19 cellular contexts compared by ENCODE assay signal in the genomic region with DNA sequence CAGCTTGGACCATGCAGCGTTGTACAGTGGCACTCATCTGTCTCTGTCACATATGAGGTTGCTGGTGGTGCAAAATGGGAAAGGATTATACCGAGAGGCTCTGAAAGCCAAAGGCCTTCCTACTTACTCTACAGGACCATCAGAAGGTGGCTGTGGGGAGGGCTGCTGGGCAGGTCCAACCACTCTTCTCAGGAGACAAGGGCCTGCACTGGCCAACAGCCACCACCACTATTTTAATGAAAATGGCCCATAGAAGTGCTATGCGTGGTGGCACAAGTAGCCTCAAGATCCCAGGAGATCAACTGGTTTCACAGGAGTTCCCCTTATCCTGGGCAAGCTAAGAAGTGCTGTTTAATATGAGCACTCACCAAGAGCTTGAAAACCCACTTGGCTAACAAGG. TPM values are rescaled to one million over a fixed set of nuclear protein-coding genes. Genes with fewer than 3 reads are reported as not detected.
DNase-seq lines count a peak whose midpoint lies in the region; ATAC-seq and TF ChIP-seq lines count a peak whose summit lies in the region.
"Had no signal": no experiment of that assay in that cellular context is flagged by ENCODE, and none has a peak within 500 bp of the region (broad histone marks: within the 10 kb centered on the region; RNA-seq: fewer than 3 reads in every experiment).

No MANE protein-coding gene starts in this region.

- peaks cover 0 to 3% (median 0%) of the 10 kb centered on the region in 4 donors for H3K27me3 ChIP-seq in esophagus muscularis mucosa
- no peaks in the 10 kb centered on the region for H3K27me3 ChIP-seq in thyroid gland
- H3K27me3 ChIP-seq: BE2C had no signal

- peaks cover 11% of the 10 kb centered on the region for H3K27me3 Mint-ChIP-seq in activated CD4-positive, alpha-beta T cell treated with anti-CD3 and anti-CD28 coated beads, Interleukin-2, amount 10 ng/mL, durations not matched to agents 24 days and 14 days
- H3K27me3 Mint-ChIP-seq in WTC11 (ENCODE audit: low read depth): no peaks in the 10 kb centered on the region

- H3K4me3 Mint-ChIP-seq in activated CD4-positive, alpha-beta T cell treated with anti-CD3 and anti-CD28 coated beads, Interleukin-2, amount 10 ng/mL, durations not matched to agents 24 days and 14 days: no peak overlapping the region
- H3K4me3 Mint-ChIP-seq in WTC11: no peak overlapping the region
- H3K4me3 Mint-ChIP-seq: CD4-positive, alpha-beta memory T cell had no signal

- ATAC-seq in GM21381 (IDR thresholded peaks at IDR 0.05; ENCODE audit: unreplicated experiment): no peak
- no peak for ATAC-seq in WTC11

- CTCF ChIA-PET in WTC11 (lab: Charles Lee): no interaction called here

- H3K4me1 Mint-ChIP-seq in activated CD4-positive, alpha-beta T cell treated with anti-CD3 and anti-CD28 coated beads, Interleukin-2, amount 10 ng/mL, durations not matched to agents 24 days and 14 days: peaks cover 13% of the 10 kb centered on the region
- 0 out of 2 replicates have a peak, but pooled peaks cover 4% of the 10 kb centered on the region for H3K4me1 Mint-ChIP-seq in WTC11

- no peak for TF ChIP-seq CTCF in esophagus muscularis mucosa (IDR thresholded peaks at IDR 0.05)
- TF ChIP-seq CTCF in thyroid gland (IDR thresholded peaks at IDR 0.05): no peak
- no peak for TF ChIP-seq CTCF in WTC11 (IDR thresholded peaks at IDR 0.05)

- no peaks in the 10 kb centered on the region for H3K9me3 ChIP-seq in esophagus muscularis mucosa
- H3K9me3 ChIP-seq in thyroid gland: no peaks in the 10 kb centered on the region
- H3K9me3 ChIP-seq: BE2C had no signal

- no peak overlapping the region for H3K4me3 ChIP-seq in esophagus muscularis mucosa
- no peak overlapping the region for H3K4me3 ChIP-seq in thyroid gland (replicated peaks in 1 of 3)
- H3K4me3 ChIP-seq: GM23248 had no signal

- H3K36me3 ChIP-seq in esophagus muscularis mucosa: no peaks in the 10 kb centered on the region
- H3K36me3 ChIP-seq in thyroid gland: no peaks in the 10 kb centered on the region
- H3K36me3 ChIP-seq: BE2C had no signal

- H3K36me3 Mint-ChIP-seq in activated CD4-positive, alpha-beta T cell treated with anti-CD3 and anti-CD28 coated beads, Interleukin-2, amount 10 ng/mL, durations not matched to agents 24 days and 14 days (ENCODE audit: low read depth): no peaks in the 10 kb centered on the region
- H3K36me3 Mint-ChIP-seq in WTC11: no peaks in the 10 kb centered on the region
- H3K36me3 Mint-ChIP-seq: CD4-positive, alpha-beta memory T cell had no signal

- no peak for TF ChIP-seq EP300 in esophagus muscularis mucosa (IDR thresholded peaks at IDR 0.05)

- H3K4me1 ChIP-seq in esophagus muscularis mucosa (no peaks in the 10 kb centered on the region), thyroid gland (peaks cover 0 to 5% of the 10 kb centered on the region in 2 donors)
- H3K4me1 ChIP-seq: BE2C had no signal

- no peaks in the 10 kb centered on the region for H3K9me3 Mint-ChIP-seq in activated CD4-positive, alpha-beta T cell treated with anti-CD3 and anti-CD28 coated beads, Interleukin-2, amount 10 ng/mL, durations not matched to agents 24 days and 14 days
- peaks cover 5% of the 10 kb centered on the region; the same call in 1 of the 2 replicates for H3K9me3 Mint-ChIP-seq in WTC11
- H3K9me3 Mint-ChIP-seq: CD4-positive, alpha-beta memory T cell had no signal

- no peak overlapping the region for H3K27ac Mint-ChIP-seq in activated CD4-positive, alpha-beta T cell treated with anti-CD3 and anti-CD28 coated beads, Interleukin-2, amount 10 ng/mL, durations not matched to agents 24 days and 14 days
- no peak overlapping the region for H3K27ac Mint-ChIP-seq in WTC11
- H3K27ac Mint-ChIP-seq: CD4-positive, alpha-beta memory T cell had no signal

- POLR2A ChIA-PET in WTC11 (lab: Charles Lee): no interaction called here

- peak; percentile 37 for DNase-seq in activated CD4-positive, alpha-beta T cell treated with anti-CD3 and anti-CD28 coated beads, Interleukin-2, amount 10 ng/mL, durations not matched to agents 24 days and 14 days
- no peak for DNase-seq in activated CD4-positive, alpha-beta T cell treated with anti-CD3 and anti-CD28 coated beads, Interleukin-2, amount 50 U/mL, for 48 hours
- DNase-seq in DMS79 treated with DMSO at 0.1 percent for 48 hours (lab: John Stamatoyannopoulos, UW) (peak; percentile 78), esophagus muscularis mucosa (ENCODE audit: extremely low spot score) (peak; percentile 42), thyroid gland (peak; percentile 13 to 54), WTC11 (ENCODE audit: low spot score) (no peak), NK-92 (lab: John Stamatoyannopoulos, UW; ENCODE audit: unreplicated experiment) (no peak)
- DNase-seq: BE2C; C1 segment of cervical spinal cord; Calu3; CD4-positive, alpha-beta memory T cell; COR-L47; DMS53; GF-D8; GM23248; H7; HCEC 1CT had no signal

- intact Hi-C loops in activated CD4-positive, alpha-beta T cell treated with anti-CD3 and anti-CD28 coated beads, Interleukin-2, amount 10 ng/mL, durations not matched to agents 24 days and 14 days (cut with micrococcal nuclease): no loop called here
- intact Hi-C loops in esophagus muscularis mucosa (cut with DNase I): no loop called here
- intact Hi-C loops in thyroid gland (cut with DNase I): no loop called here

- no peak for TF ChIP-seq POLR2A in esophagus muscularis mucosa (IDR thresholded peaks at IDR 0.05; ENCODE audit: low read depth)
- no peak for TF ChIP-seq POLR2A in thyroid gland (IDR thresholded peaks at IDR 0.05)

- 74% methylated on average over 3 of the region's 3 CpGs for WGBS in esophagus muscularis mucosa
- WGBS in thyroid gland, 2 donors: 30 to 51% methylated on average over 3 of the region's 3 CpGs

- no peak overlapping the region for H3K27ac ChIP-seq in esophagus muscularis mucosa (replicated peaks in 1 of 4)
- no peak overlapping the region for H3K27ac ChIP-seq in thyroid gland
- H3K27ac ChIP-seq: 22Rv1, GM23248 had no signal

TF ChIP-seq in WTC11, 78 proteins besides CTCF, POLR2A, EP300 and RAD21:
- TF ChIP-seq RORB (CRISPR knock-in tag; IDR thresholded peaks at IDR 0.05) (no peak), FOXJ3 (CRISPR knock-in tag; IDR thresholded peaks at IDR 0.05; ENCODE audit: borderline replicate concordance) (no peak)
- TF ChIP-seq, protein P1, sequence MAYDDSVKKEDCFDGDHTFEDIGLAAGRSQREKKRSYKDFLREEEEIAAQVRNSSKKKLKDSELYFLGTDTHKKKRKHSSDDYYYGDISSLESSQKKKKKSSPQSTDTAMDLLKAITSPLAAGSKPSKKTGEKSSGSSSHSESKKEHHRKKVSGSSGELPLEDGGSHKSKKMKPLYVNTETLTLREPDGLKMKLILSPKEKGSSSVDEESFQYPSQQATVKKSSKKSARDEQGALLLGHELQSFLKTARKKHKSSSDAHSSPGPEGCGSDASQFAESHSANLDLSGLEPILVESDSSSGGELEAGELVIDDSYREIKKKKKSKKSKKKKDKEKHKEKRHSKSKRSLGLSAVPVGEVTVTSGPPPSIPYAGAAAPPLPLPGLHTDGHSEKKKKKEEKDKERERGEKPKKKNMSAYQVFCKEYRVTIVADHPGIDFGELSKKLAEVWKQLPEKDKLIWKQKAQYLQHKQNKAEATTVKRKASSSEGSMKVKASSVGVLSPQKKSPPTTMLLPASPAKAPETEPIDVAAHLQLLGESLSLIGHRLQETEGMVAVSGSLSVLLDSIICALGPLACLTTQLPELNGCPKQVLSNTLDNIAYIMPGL (CRISPR knock-in tag; IDR thresholded peaks at IDR 0.05): no peak

RNA-seq across cellular contexts. Expression of a gene that starts 52.3 kb away (rescaled TPM):
- total RNA-seq in activated CD4-positive, alpha-beta T cell treated with anti-CD3 and anti-CD28 coated beads, Interleukin-2, amount 10 ng/mL, durations not matched to agents 24 days and 14 days: 32.7 and 33.0 TPM in 2 replicates
- total RNA-seq in esophagus muscularis mucosa (10 to 100 TPM; 28.0 to 48.2 (median 32.1) TPM), thyroid gland (10 to 100 TPM; 23.5 to 65.8 (median 33.2) TPM), WTC11 (2021) (29.4 to 32.3 TPM (median 32.1 TPM) in 3 replicates)

RNA-seq across cellular contexts. Expression of a gene that starts 52.4 kb away (rescaled TPM):
- 35.6 and 39.6 TPM in 2 replicates for total RNA-seq in activated CD4-positive, alpha-beta T cell treated with anti-CD3 and anti-CD28 coated beads, Interleukin-2, amount 10 ng/mL, durations not matched to agents 24 days and 14 days
- total RNA-seq in esophagus muscularis mucosa (under 1 TPM in 3 of 4 donors, not detected in 1; 0.23 to 0.83 (median 0.66) TPM), thyroid gland (1 to 10 TPM in 2 of 4 donors, not detected in 2; 1.3 to 1.4 TPM), WTC11 (2021) (38.8 to 45.7 TPM (median 42.1 TPM) in 3 replicates)

Comparison
In these comparisons a context has a peak if more than half of its experiments do, and no peak if none do; other contexts are left out.
1. DNase-seq: peak in activated CD4-positive, alpha-beta T cell treated with anti-CD3 and anti-CD28 coated beads, Interleukin-2, amount 10 ng/mL, durations not matched to agents 24 days and 14 days (single experiment), DMS79 treated with DMSO at 0.1 percent for 48 hours (single experiment), esophagus muscularis mucosa (single experiment) and thyroid gland (2 of 2); none in activated CD4-positive, alpha-beta T cell treated with anti-CD3 and anti-CD28 coated beads, Interleukin-2, amount 50 U/mL, for 48 hours (0 of 2), WTC11 (single experiment) and NK-92 (single experiment).
2. RNA of a gene that starts 52.4 kb away (total RNA-seq): 38.8 to 45.7 TPM in WTC11 and 35.6 to 39.6 TPM in activated CD4-positive, alpha-beta T cell treated with anti-CD3 and anti-CD28 coated beads, Interleukin-2, amount 10 ng/mL, durations not matched to agents 24 days and 14 days; 1.3 to 1.4 TPM in thyroid gland and 0.23 to 0.83 TPM in esophagus muscularis mucosa; every median in the first group is over 10 times any median in the second.